19 cellular contexts compared by ENCODE assay signal in the genomic region with DNA sequence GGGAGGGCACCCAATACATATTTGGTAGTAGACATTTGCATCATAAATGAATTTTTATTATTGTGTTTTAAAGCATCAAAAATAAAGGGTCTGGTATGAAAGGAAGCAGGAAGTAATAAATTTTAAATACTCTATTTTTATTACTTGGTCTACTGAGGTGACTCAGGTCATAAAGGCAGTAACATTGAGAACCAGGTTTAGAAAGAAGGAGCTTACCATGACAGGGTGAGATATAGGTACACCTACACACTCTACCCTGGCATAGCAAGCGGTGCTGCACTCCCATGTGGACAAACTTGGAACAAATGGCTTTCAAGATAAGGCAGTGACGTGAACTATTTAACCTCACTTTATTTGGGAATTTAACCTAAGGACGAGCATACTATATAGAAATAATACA.
DNase-seq lines count a peak whose midpoint lies in the region; ATAC-seq and TF ChIP-seq lines count a peak whose summit lies in the region.
"Had no signal": no experiment of that assay in that cellular context is flagged by ENCODE, and none has a peak within 500 bp of the region (broad histone marks: within the 10 kb centered on the region; RNA-seq: fewer than 3 reads in every experiment).

No MANE protein-coding gene starts in this region.

- DNase-seq in BE2C (no peak), LNCaP clone FGC (ENCODE audit: low read depth) (peak; percentile 93), WERI-Rb-1 (no peak), left colon (no peak), substantia nigra (lab: John Stamatoyannopoulos, UW) (no peak), NCI-H524 (lab: John Stamatoyannopoulos, UW) (no peak)
- DNase-seq: Caco-2; CD4-positive, alpha-beta memory T cell; DMS 273 treated with DMSO at 0.1 percent for 48 hours; GM23248; NCI-H1694 treated with DMSO at 0.1 percent for 48 hours; NCI-H774; NK-92 treated with Interleukin-12 subunit alpha and Interleukin-12 subunit beta, amount 100 ng/mL, for 24 hours; Right ventricle myocardium superior had no signal

- ATAC-seq in left colon: peak; percentile 89
- ATAC-seq in GM21390 (IDR thresholded peaks at IDR 0.05; ENCODE audit: unreplicated experiment): no peak
- ATAC-seq in HG03521 (IDR thresholded peaks at IDR 0.05; ENCODE audit: unreplicated experiment): no peak

- no peaks in the 10 kb centered on the region for H3K9me3 ChIP-seq in BE2C
- no peaks in the 10 kb centered on the region for H3K9me3 ChIP-seq in WERI-Rb-1 (ENCODE audit: severe bottlenecking)
- H3K9me3 ChIP-seq: BLaER1, Caco-2, HAP-1 had no signal

- intact Hi-C loops in left colon (cut with DNase I, micrococcal nuclease): no loop called here

- H3K27ac ChIP-seq in WERI-Rb-1 (no peak overlapping the region), substantia nigra (ENCODE audit: low read depth, low read length, poor library complexity, severe bottlenecking) (no peak overlapping the region)
- H3K27ac ChIP-seq: BLaER1, GM23248, KMS-11 had no signal

- H3K36me3 ChIP-seq in BE2C: no peaks in the 10 kb centered on the region
- no peaks in the 10 kb centered on the region for H3K36me3 ChIP-seq in WERI-Rb-1
- H3K36me3 ChIP-seq: BLaER1, HAP-1 had no signal

- no peaks in the 10 kb centered on the region for H3K27me3 ChIP-seq in BE2C
- no peaks in the 10 kb centered on the region for H3K27me3 ChIP-seq in WERI-Rb-1 (ENCODE audit: insufficient read depth, low read depth, severe bottlenecking)
- H3K27me3 ChIP-seq: BLaER1 had no signal

- no peaks in the 10 kb centered on the region for H3K4me1 ChIP-seq in BE2C
- H3K4me1 ChIP-seq: BLaER1, HAP-1 had no signal

- no peak overlapping the region for H3K4me3 ChIP-seq in BE2C (ENCODE audit: low read depth, low read length)
- no peak overlapping the region for H3K4me3 ChIP-seq in LNCaP clone FGC (ENCODE audit: low read depth, low read length)
- H3K4me3 ChIP-seq in WERI-Rb-1 (ENCODE audit: low read depth, low read length): no peak overlapping the region
- H3K4me3 ChIP-seq: BLaER1, GM23248, HAP-1 had no signal

- TF ChIP-seq CTCF in BE2C (IDR thresholded peaks at IDR 0.05; ENCODE audit: low read depth, low read length): peak; percentile 34; the same call in 1 of the 2 replicates
- TF ChIP-seq CTCF in LNCaP clone FGC (IDR thresholded peaks at IDR 0.05; ENCODE audit: control insufficient read depth, extremely low read depth, insufficient read depth): peak; percentile 35
- peak; percentile 15; the same call in 1 of the 2 replicates for TF ChIP-seq CTCF in WERI-Rb-1 (IDR thresholded peaks at IDR 0.05; ENCODE audit: low read depth, low read length)
